In the genomic region with DNA sequence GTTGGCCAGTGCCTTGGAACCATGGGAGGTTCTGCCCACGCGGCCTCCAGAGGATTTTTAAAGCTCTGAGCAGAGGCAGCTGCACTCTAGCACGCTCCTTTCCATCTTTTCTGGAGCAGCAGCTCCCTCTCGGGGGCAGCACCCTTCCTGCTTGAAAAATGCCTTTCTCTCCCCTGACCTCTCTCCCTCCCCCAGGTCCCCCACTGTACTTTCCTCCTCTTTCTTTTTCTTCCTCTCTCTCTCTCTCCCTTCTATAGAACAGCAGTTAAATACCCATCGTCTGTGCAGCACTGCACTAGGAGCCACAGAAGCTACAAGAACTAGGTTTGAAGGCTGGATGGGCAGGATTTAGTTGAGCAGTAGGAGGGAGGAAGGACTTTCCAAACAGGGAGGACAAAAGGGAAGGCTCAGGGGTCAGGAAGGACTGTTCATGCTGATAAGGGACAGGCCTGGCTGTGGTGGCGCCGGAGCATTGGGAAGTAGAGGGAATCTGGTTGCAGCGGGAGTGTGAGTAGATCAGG, we compare ENCODE assay signal across 1 cellular context.
TF ChIP-seq lines count a peak whose summit lies in the region.

No MANE protein-coding gene starts in this region.

TF ChIP-seq in GM12878, 131 proteins besides CTCF, POLR2A, EP300 and RAD21 (continued from another document):
- TF ChIP-seq, protein P1, sequence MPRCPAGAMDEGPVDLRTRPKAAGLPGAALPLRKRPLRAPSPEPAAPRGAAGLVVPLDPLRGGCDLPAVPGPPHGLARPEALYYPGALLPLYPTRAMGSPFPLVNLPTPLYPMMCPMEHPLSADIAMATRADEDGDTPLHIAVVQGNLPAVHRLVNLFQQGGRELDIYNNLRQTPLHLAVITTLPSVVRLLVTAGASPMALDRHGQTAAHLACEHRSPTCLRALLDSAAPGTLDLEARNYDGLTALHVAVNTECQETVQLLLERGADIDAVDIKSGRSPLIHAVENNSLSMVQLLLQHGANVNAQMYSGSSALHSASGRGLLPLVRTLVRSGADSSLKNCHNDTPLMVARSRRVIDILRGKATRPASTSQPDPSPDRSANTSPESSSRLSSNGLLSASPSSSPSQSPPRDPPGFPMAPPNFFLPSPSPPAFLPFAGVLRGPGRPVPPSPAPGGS (IDR thresholded peaks at IDR 0.05; ENCODE audit: borderline replicate concordance, insufficient read depth, low read depth, low read length, poor library complexity, severe bottlenecking), result no peak
- TF ChIP-seq FOXM1 (IDR thresholded peaks at IDR 0.05; ENCODE audit: low read depth, low read length) (no peak), TARDBP (IDR thresholded peaks at IDR 0.05; ENCODE audit: borderline replicate concordance) (no peak), ZNF622 (IDR thresholded peaks at IDR 0.05) (no peak)
